Comparison of ENCODE assay signal across 29 cellular contexts in the genomic region with DNA sequence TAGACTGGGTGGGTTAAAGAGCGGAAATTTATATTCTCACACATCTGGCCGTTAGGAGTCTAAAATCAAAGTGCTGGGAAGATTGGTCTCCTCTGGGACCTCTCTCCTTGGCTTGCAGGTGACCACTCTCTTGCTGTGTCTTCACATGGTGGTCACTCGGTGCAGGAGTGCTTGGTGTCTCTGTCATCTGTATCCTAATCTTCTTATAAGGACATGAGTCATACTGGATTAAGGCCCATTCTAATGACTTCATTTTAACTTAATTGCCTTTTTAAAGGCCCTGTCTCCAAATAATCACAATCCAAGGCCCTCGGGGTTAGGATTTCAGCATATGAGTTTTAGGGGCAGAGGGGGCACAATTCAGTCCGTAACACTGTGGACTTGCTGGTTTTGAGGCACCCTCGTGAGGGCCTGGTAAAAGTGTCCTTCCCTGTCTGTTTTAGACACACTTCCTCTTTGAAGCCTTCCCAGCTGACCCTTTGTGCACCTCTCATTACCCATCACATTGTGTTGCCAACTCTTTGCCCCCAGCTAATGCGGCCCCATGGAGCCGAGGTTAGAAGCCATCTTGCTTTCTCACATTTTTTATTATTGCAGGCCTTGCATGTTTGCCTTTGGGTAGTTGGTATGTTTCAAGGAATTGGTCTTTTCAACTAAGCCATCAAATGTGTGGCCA. TPM values are rescaled to one million over a fixed set of nuclear protein-coding genes. Genes with fewer than 3 reads are reported as not detected.
DNase-seq lines count a peak whose midpoint lies in the region; ATAC-seq, FAIRE-seq and TF ChIP-seq lines count a peak whose summit lies in the region.
"Had no signal": no experiment of that assay in that cellular context is flagged by ENCODE, and none has a peak within 500 bp of the region (broad histone marks: within the 10 kb centered on the region; RNA-seq: fewer than 3 reads in every experiment).

No MANE protein-coding gene starts in this region.

- H3K27ac Mint-ChIP-seq in activated naive CD4-positive, alpha-beta T cell treated with anti-CD3 and anti-CD28 coated beads for 36 hours: no peak overlapping the region
- H3K27ac Mint-ChIP-seq: activated CD4-positive, alpha-beta T cell treated with anti-CD3 and anti-CD28 coated beads, Interleukin-2, amount 10 ng/mL, durations not matched to agents 7 days and 5 days; activated T-helper 2 cell treated with anti-CD3 and anti-CD28 coated beads, Interferon-gamma antibody, Interleukin-2, Interleukin-4, amounts not matched to agents 10 μg/mL and 5 μg/mL and 100 μg/mL, durations not matched to agents 14 hours and 24 hours and 36 hours; effector memory CD8-positive, alpha-beta T cell; naive B cell; T-helper 17 cell had no signal

- in situ Hi-C loops in mammary epithelial cell (cut with MboI; ENCODE audit: low sequenced_read_pairs in 2 of 2): loop anchor here in 1 of 2 donors (5.0 kb wide), 1 partner anchor 132 kb away; no protein-coding TSS in a partner anchor

- no peak overlapping the region for H3K4me3 Mint-ChIP-seq in activated naive CD4-positive, alpha-beta T cell treated with anti-CD3 and anti-CD28 coated beads for 36 hours
- H3K4me3 Mint-ChIP-seq: activated CD4-positive, alpha-beta T cell treated with anti-CD3 and anti-CD28 coated beads, Interleukin-2, amount 10 ng/mL, durations not matched to agents 7 days and 5 days; effector memory CD8-positive, alpha-beta T cell; naive B cell; T-helper 17 cell had no signal

- DNase-seq in A549 (ENCODE audit: low read depth in 1 of 2, low spot score in 1 of 2): no peak
- DNase-seq in HT1080 (ENCODE audit: low read depth): peak; percentile 42
- DNase-seq in WERI-Rb-1: peak; percentile 47
- peak; percentile 13 for DNase-seq in fibroblast of the aortic adventitia (ENCODE audit: low read depth)
- DNase-seq in upper lobe of right lung: no peak
- DNase-seq in mammary epithelial cell: no peak
- no peak for DNase-seq in KG1 (lab: John Stamatoyannopoulos, UW)
- DNase-seq in activated naive CD4-positive, alpha-beta T cell treated with anti-CD3 and anti-CD28 coated beads for 36 hours: no peak
- DNase-seq: activated CD4-positive, alpha-beta T cell treated with anti-CD3 and anti-CD28 coated beads, Interleukin-2, amount 10 ng/mL, durations not matched to agents 7 days and 5 days; activated CD8-positive, alpha-beta memory T cell treated with anti-CD3 and anti-CD28 coated beads, Interleukin-2, amount 50 U/mL, for 48 hours; Calu3; effector memory CD8-positive, alpha-beta T cell; esophagus squamous epithelium; Kasumi-1; naive B cell; NCI-H1092; NCI-H2081; retina; stimulated activated CD4-positive, alpha-beta T cell treated with anti-CD3 and anti-CD28 coated beads, Interleukin-4, amount 100 ng/mL, for 4 hours; stimulated activated naive CD8-positive, alpha-beta T cell treated with anti-CD3 and anti-CD28 coated beads, Interleukin-15, Interleukin-2, amounts not matched to agents 100 U/mL and 50 U/mL, for 24 hours; T-helper 17 cell had no signal

- H3K36me3 ChIP-seq in WERI-Rb-1: peaks cover 25% of the 10 kb centered on the region
- H3K36me3 ChIP-seq in upper lobe of right lung: no peaks in the 10 kb centered on the region
- H3K36me3 ChIP-seq in mammary epithelial cell (ENCODE audit: insufficient read depth, low read length): no peaks in the 10 kb centered on the region

- TF ChIP-seq CTCF in A549 (IDR thresholded peaks at IDR 0.05) (no peak), WERI-Rb-1 (IDR thresholded peaks at IDR 0.05; ENCODE audit: low read depth, low read length) (no peak), fibroblast of the aortic adventitia (IDR thresholded peaks at IDR 0.05; ENCODE audit: insufficient read depth, low read length) (no peak), upper lobe of right lung (IDR thresholded peaks at IDR 0.05) (no peak), mammary epithelial cell (conservative IDR thresholded peaks at IDR 0.05 in 1 of 2, IDR thresholded peaks at IDR 0.05 in 1 of 2; ENCODE audit: extremely low read depth in 1 of 2, insufficient read depth in 1 of 2, low read depth in 1 of 2, low read length in 2 of 2) (no peak)

- H3K36me3 Mint-ChIP-seq in activated naive CD4-positive, alpha-beta T cell treated with anti-CD3 and anti-CD28 coated beads for 36 hours (ENCODE audit: low read depth): peaks cover 5% of the 10 kb centered on the region
- H3K36me3 Mint-ChIP-seq: naive B cell had no signal

- BruUV-seq in mammary epithelial cell (replicated peaks; lab: Mats Ljungman, UMichigan): no TSS peak

- no peak overlapping the region for H3K27ac ChIP-seq in A549
- no peak overlapping the region for H3K27ac ChIP-seq in WERI-Rb-1
- H3K27ac ChIP-seq in upper lobe of right lung: no peak overlapping the region
- H3K27ac ChIP-seq in mammary epithelial cell (ENCODE audit: insufficient read depth, low read depth, low read length): no peak overlapping the region
- H3K27ac ChIP-seq: BLaER1 treated with 17β-estradiol and CSF1 and Interleukin-3, amounts not matched to agents 10 nM and 100 nM; esophagus squamous epithelium; RWPE1; SK-N-MC had no signal

- peaks cover 6% of the 10 kb centered on the region; the same call in 1 of the 3 replicates for H3K4me1 ChIP-seq in A549
- H3K4me1 ChIP-seq in upper lobe of right lung: peaks cover 7% of the 10 kb centered on the region
- peaks cover 10% of the 10 kb centered on the region for H3K4me1 ChIP-seq in mammary epithelial cell (ENCODE audit: insufficient read depth, low read length)

- TF ChIP-seq POLR2A in A549 (IDR thresholded peaks at IDR 0.05; ENCODE audit: low read length): no peak

- no peak overlapping the region for H3K4me2 ChIP-seq in A549
- H3K4me2 ChIP-seq in mammary epithelial cell (ENCODE audit: insufficient read depth, low read depth, low read length): no peak overlapping the region

- no peaks in the 10 kb centered on the region for H4K20me1 ChIP-seq in mammary epithelial cell (ENCODE audit: insufficient read depth, low read length)

- intact Hi-C loops in upper lobe of right lung (cut with DNase I) (loop anchor here (5.0 kb wide), 1 partner anchor 127 kb away; no protein-coding TSS in a partner anchor), mammary epithelial cell (cut with micrococcal nuclease) (loop anchor here (5.0 kb wide), 2 partner anchors 213 to 312 kb away; a partner anchor contains a TSS)
- intact Hi-C loops in activated naive CD4-positive, alpha-beta T cell treated with anti-CD3 and anti-CD28 coated beads for 36 hours (cut with micrococcal nuclease): loop anchor here (5.0 kb wide), 2 partner anchors 147 to 378 kb away; a partner anchor contains a TSS

- no peaks in the 10 kb centered on the region for H3K27me3 Mint-ChIP-seq in activated naive CD4-positive, alpha-beta T cell treated with anti-CD3 and anti-CD28 coated beads for 36 hours (ENCODE audit: low read depth)
- H3K27me3 Mint-ChIP-seq: effector memory CD8-positive, alpha-beta T cell; T-helper 17 cell had no signal

- ATAC-seq in A549 (no peak), upper lobe of right lung (no peak)
- ATAC-seq: effector memory CD8-positive, alpha-beta T cell; HCT116; stimulated activated naive CD8-positive, alpha-beta T cell treated with anti-CD3 and anti-CD28 coated beads, Interleukin-15, Interleukin-2, amounts not matched to agents 100 U/mL and 50 U/mL, for 24 hours; T-helper 17 cell had no signal

- TF ChIP-seq EP300 in A549 (IDR thresholded peaks at IDR 0.05): no peak

- dilution Hi-C loops in mammary epithelial cell (cut with HindIII; ENCODE audit: low sequenced_read_pairs): no loop called here

- no peak overlapping the region for H3K9ac ChIP-seq in mammary epithelial cell (ENCODE audit: insufficient read depth, low read length)
- H3K9ac ChIP-seq: BLaER1 treated with 17β-estradiol and CSF1 and Interleukin-3, amounts not matched to agents 10 nM and 100 nM had no signal

- FAIRE-seq in A549 (lab: Jason Lieb, UNC): no peak
- FAIRE-seq: A204.1, colon, HTR-8/SVneo had no signal

- no peak overlapping the region for H3K4me3 ChIP-seq in A549
- H3K4me3 ChIP-seq in WERI-Rb-1 (ENCODE audit: low read depth, low read length): no peak overlapping the region
- H3K4me3 ChIP-seq in fibroblast of the aortic adventitia (ENCODE audit: low read depth, low read length): no peak overlapping the region
- H3K4me3 ChIP-seq in upper lobe of right lung: no peak overlapping the region
- H3K4me3 ChIP-seq in mammary epithelial cell (replicated peaks in 1 of 3; ENCODE audit: insufficient read depth in 1 of 3, low read depth in 2 of 3, low read length in 3 of 3): no peak overlapping the region
- H3K4me3 ChIP-seq: BLaER1 treated with 17β-estradiol and CSF1 and Interleukin-3, amounts not matched to agents 10 nM and 100 nM; esophagus squamous epithelium; SK-N-MC had no signal

- no peaks in the 10 kb centered on the region for H3K9me3 ChIP-seq in A549
- H3K9me3 ChIP-seq in WERI-Rb-1 (ENCODE audit: severe bottlenecking): no peaks in the 10 kb centered on the region
- H3K9me3 ChIP-seq in upper lobe of right lung: no peaks in the 10 kb centered on the region
- H3K9me3 ChIP-seq in mammary epithelial cell (replicated peaks; ENCODE audit: insufficient read depth, low read length): no peaks in the 10 kb centered on the region
- H3K9me3 ChIP-seq: esophagus squamous epithelium had no signal

- H3K27me3 ChIP-seq in WERI-Rb-1 (ENCODE audit: insufficient read depth, low read depth, severe bottlenecking) (no peaks in the 10 kb centered on the region), upper lobe of right lung (no peaks in the 10 kb centered on the region), mammary epithelial cell (ENCODE audit: insufficient read depth, low read length) (no peaks in the 10 kb centered on the region)
- H3K27me3 ChIP-seq: BLaER1 treated with 17β-estradiol and CSF1 and Interleukin-3, amounts not matched to agents 10 nM and 100 nM; esophagus squamous epithelium had no signal

- CTCF ChIA-PET in A549 (lab: Yijun Ruan, JAX): interaction anchor here (1.2 kb wide), 1 partner anchor 25 kb away, joined by 5 read pairs; no protein-coding TSS in a partner anchor
- CTCF ChIA-PET in mammary epithelial cell (lab: Charles Lee; ENCODE audit: low non-redundant PET): no interaction called here
- CTCF ChIA-PET in activated naive CD4-positive, alpha-beta T cell treated with anti-CD3 and anti-CD28 coated beads for 36 hours (lab: Charles Lee): interaction anchor here (0.7 to 1.2 kb wide), 2 partner anchors 131 to 145 kb away, joined by 3 to 4 read pairs; no protein-coding TSS in a partner anchor

- no peaks in the 10 kb centered on the region for H3K9me3 Mint-ChIP-seq in activated naive CD4-positive, alpha-beta T cell treated with anti-CD3 and anti-CD28 coated beads for 36 hours
- H3K9me3 Mint-ChIP-seq: activated CD4-positive, alpha-beta T cell treated with anti-CD3 and anti-CD28 coated beads, Interleukin-2, amount 10 ng/mL, durations not matched to agents 7 days and 5 days; activated T-helper 2 cell treated with anti-CD3 and anti-CD28 coated beads, Interferon-gamma antibody, Interleukin-2, Interleukin-4, amounts not matched to agents 10 μg/mL and 5 μg/mL and 100 μg/mL, durations not matched to agents 14 hours and 24 hours and 36 hours; effector memory CD8-positive, alpha-beta T cell; naive B cell had no signal

- peaks cover 4% of the 10 kb centered on the region for H3K4me1 Mint-ChIP-seq in activated naive CD4-positive, alpha-beta T cell treated with anti-CD3 and anti-CD28 coated beads for 36 hours (ENCODE audit: low read depth)

- no peak for TF ChIP-seq RAD21 in A549 (conservative IDR thresholded peaks at IDR 0.05 in 1 of 2, IDR thresholded peaks at IDR 0.05 in 1 of 2)

- POLR2A ChIA-PET in A549 (lab: Yijun Ruan, JAX): no interaction called here

- 91% methylated on average over 8 of the region's 8 CpGs for WGBS in A549 (ENCODE audit: missing lambda C conversion rate)
- WGBS in mammary epithelial cell (ENCODE audit: low coverage, missing lambda C conversion rate): 93% methylated on average over 8 of the region's 8 CpGs

- H3K79me2 ChIP-seq in mammary epithelial cell (ENCODE audit: insufficient read depth, low read length): peaks cover 2% of the 10 kb centered on the region

- no peak overlapping the region for H2AFZ ChIP-seq in mammary epithelial cell (ENCODE audit: low read depth, low read length)

RNA-seq across cellular contexts. Expression of a gene that starts 3.2 kb away (rescaled TPM):
- polyA plus RNA-seq in A549 (2011; rRNA removed) (5.4 and 6.6 TPM in 2 replicates), A549 (2017; fragmentation: RNase III; extraction: RNeasy Plus Mini Kit Qiagen cat#74134 plus additional on column Dnase treatment) (4.4 to 4.9 TPM (median 4.8 TPM) in 3 replicates), mammary epithelial cell (3.3 TPM)
- polyA plus RNA-seq in A549 (2012; cell fraction: cytosol; rRNA removed): 3.9 and 4.3 TPM in 2 replicates
- polyA plus RNA-seq in A549 (2012; cell fraction: nucleus; rRNA removed): 7.6 and 10.4 TPM in 2 replicates
- 7.3 and 10.6 TPM in 2 replicates for polyA minus RNA-seq in A549 (2011; rRNA and poly(A)+ RNA removed)
- total RNA-seq in HT1080 (2014; rRNA removed; shearing (Covaris generic)): 11.0 and 11.6 TPM in 2 replicates
- polyA plus RNA-seq in HT1080 (2015; cell fraction: cytosol; rRNA removed): 4.6 and 6.0 TPM in 2 replicates
- 9.1 and 11.8 TPM in 2 replicates for polyA plus RNA-seq in HT1080 (2015; cell fraction: nucleus; rRNA removed)
- total RNA-seq in fibroblast of the aortic adventitia (ENCODE audit: low replicate concordance) (4.9 and 12.2 TPM in 2 replicates), upper lobe of right lung (3.1 TPM), mammary epithelial cell (1 to 10 TPM; 3.0 to 4.5 TPM)
- polyA minus RNA-seq in mammary epithelial cell: 38.2 TPM
- 1 to 10 TPM; 2.5 to 2.8 TPM for total RNA-seq in activated naive CD4-positive, alpha-beta T cell treated with anti-CD3 and anti-CD28 coated beads for 36 hours

Comparison
In these comparisons a context has a peak if more than half of its experiments do, and no peak if none do; other contexts are left out.
1. DNase-seq: peak in HT1080 (single experiment), WERI-Rb-1 (single experiment) and fibroblast of the aortic adventitia (single experiment); none in A549 (0 of 2), upper lobe of right lung (single experiment), mammary epithelial cell (single experiment), KG1 (single experiment) and activated naive CD4-positive, alpha-beta T cell treated with anti-CD3 and anti-CD28 coated beads for 36 hours (single experiment).